8 cellular contexts compared by ENCODE assay signal in the genomic region with DNA sequence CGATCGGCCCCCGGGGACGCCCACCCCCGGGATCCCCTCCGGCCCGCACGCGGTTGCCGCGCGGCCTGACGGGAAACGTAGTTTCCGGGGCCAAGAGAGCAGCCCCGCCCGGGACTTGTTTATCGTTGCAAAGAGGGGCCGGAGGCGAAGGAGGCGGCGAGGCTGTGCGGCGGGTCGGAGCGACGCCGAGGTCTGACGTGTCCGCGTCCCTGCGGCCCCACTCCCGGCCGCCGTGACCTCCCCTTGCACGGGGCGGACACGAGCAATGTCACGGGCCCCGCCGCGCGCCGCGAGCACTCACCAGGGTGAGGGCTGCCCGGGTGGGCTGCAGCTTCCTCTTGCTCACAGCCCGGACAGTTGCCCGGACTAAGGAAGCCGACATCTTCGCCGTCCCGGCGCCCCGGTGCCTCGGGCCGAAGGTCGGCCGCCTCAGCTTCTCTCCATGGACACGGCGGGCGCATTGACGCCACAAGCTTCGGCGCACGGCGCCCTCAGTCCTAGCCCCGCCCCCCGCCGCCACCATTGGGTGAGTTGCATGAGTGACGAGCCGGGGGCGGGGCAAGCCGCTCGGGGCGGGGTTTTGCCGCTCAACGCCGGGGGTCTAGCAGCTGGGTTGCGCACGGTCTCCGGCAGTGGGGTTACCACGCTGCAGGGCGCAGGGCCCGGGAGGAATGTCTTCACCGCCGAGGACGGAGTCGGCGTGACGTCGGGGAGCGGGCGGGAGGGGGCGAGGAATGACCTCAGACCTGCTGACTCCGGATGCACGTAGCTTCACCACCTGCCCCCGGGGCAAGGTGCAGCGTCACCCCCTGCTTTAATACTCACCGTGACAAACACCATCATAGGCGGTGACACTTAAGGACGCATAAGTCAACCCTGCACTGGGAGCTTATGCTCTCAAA. TPM values are rescaled to one million over a fixed set of nuclear protein-coding genes. Genes with fewer than 3 reads are reported as not detected.
DNase-seq lines count a peak whose midpoint lies in the region; ATAC-seq and TF ChIP-seq lines count a peak whose summit lies in the region.

A gene (minus strand): TSS at position 462 of the 902 bp plus-strand sequence. CDS start 80 bp downstream, at position 382.

- H3K27me3 ChIP-seq in GM23338 (ENCODE audit: insufficient read depth): no peaks in the 10 kb centered on the region
- no peaks in the 10 kb centered on the region for H3K27me3 ChIP-seq in naive thymus-derived CD4-positive, alpha-beta T cell (ENCODE audit: control insufficient read depth in 2 of 2, insufficient read depth in 2 of 2, low read length in 2 of 2)

- peaks cover 7% of the 10 kb centered on the region for H3K36me3 Mint-ChIP-seq in GM23338 (ENCODE audit: low read depth)
- H3K36me3 Mint-ChIP-seq in naive thymus-derived CD4-positive, alpha-beta T cell: peaks cover 0 to 4% (median 0%) of the 10 kb centered on the region in 5 donors
- peaks cover 0 to 19% of the 10 kb centered on the region in 2 donors for H3K36me3 Mint-ChIP-seq in stimulated activated naive B cell treated with anti-CD40 and anti-IgM and Interleukin-4, amounts not matched to agents 10 μg/mL and 1 μg/mL and 100 μg/mL, for 72 hours

- peak within 1 kb of the TSS; percentile 98 for H3K27ac Mint-ChIP-seq in GM23338
- H3K27ac Mint-ChIP-seq in naive thymus-derived CD4-positive, alpha-beta T cell: peak within 1 kb of the TSS; percentile 90 to 98 (median 96)
- H3K27ac Mint-ChIP-seq in stimulated activated naive B cell treated with anti-CD40 and anti-IgM and Interleukin-4, amounts not matched to agents 10 μg/mL and 1 μg/mL and 100 μg/mL, for 72 hours: peak within 1 kb of the TSS; percentile 97

- no peak for TF ChIP-seq CTCF in GM23338 (conservative IDR thresholded peaks at IDR 0.05; ENCODE audit: low read depth in 2 of 2)

- 0 out of 2 replicates have a peak, but pooled peaks cover 4% of the 10 kb centered on the region for H3K36me3 ChIP-seq in GM23338 (ENCODE audit: insufficient read depth)
- peaks cover 0 to 8% (median 0%) of the 10 kb centered on the region in 3 experiments for H3K36me3 ChIP-seq in naive thymus-derived CD4-positive, alpha-beta T cell (ENCODE audit: control insufficient read depth in 2 of 3, insufficient read depth in 3 of 3, low read length in 3 of 3)

- H3K4me2 ChIP-seq in GM23338: peak within 1 kb of the TSS; percentile 93

- H2AFZ ChIP-seq in GM23338: peak within 1 kb of the TSS; percentile 94

- peaks cover 5% of the 10 kb centered on the region for H3K4me1 ChIP-seq in GM23338 (ENCODE audit: insufficient read depth)
- peaks cover 14 to 17% of the 10 kb centered on the region in 2 donors for H3K4me1 ChIP-seq in naive thymus-derived CD4-positive, alpha-beta T cell (ENCODE audit: control insufficient read depth in 2 of 2, insufficient read depth in 2 of 2, low read length in 2 of 2)

- 0 out of 2 replicates have a peak, but pooled peaks cover 3% of the 10 kb centered on the region for H3F3A ChIP-seq in GM23338 (replicated peaks; ENCODE audit: low read depth)

- H3K9me3 Mint-ChIP-seq in GM23338: no peaks in the 10 kb centered on the region; the same call in 2 of the 3 replicates
- H3K9me3 Mint-ChIP-seq in naive thymus-derived CD4-positive, alpha-beta T cell: no peaks in the 10 kb centered on the region
- no peaks in the 10 kb centered on the region for H3K9me3 Mint-ChIP-seq in stimulated activated naive B cell treated with anti-CD40 and anti-IgM and Interleukin-4, amounts not matched to agents 10 μg/mL and 1 μg/mL and 100 μg/mL, for 72 hours

- peak; percentile 82 for ATAC-seq in GM23338
- peak; percentile 92 for ATAC-seq in naive thymus-derived CD4-positive, alpha-beta T cell
- ATAC-seq in stimulated activated naive B cell treated with anti-CD40 and anti-IgM and Interleukin-4, amounts not matched to agents 10 μg/mL and 1 μg/mL and 100 μg/mL, for 72 hours (replicated peaks): peak; percentile 87 to 91

- DNase-seq in Daoy (ENCODE audit: low read depth) (peak; percentile 97), GM23338 (ENCODE audit: low spot score) (peak; percentile 98), Kasumi-1 (lab: John Stamatoyannopoulos, UW) (peak; percentile 78 to 86), RKO (ENCODE audit: low spot score) (peak; percentile 96), fibroblast of gingiva (ENCODE audit: low read depth) (peak; percentile 89)
- DNase-seq in activated T-helper 1 cell treated with anti-CD3 and anti-CD28 coated beads, Interleukin-2, amount 50 U/mL, for 16 hours (ENCODE audit: low read depth in 1 of 2, low spot score in 1 of 2): peak; percentile 96
- DNase-seq in naive thymus-derived CD4-positive, alpha-beta T cell: peak; percentile 97 to 99 (median 97)
- DNase-seq in stimulated activated naive B cell treated with anti-CD40 and anti-IgM and Interleukin-4, amounts not matched to agents 10 μg/mL and 1 μg/mL and 100 μg/mL, for 72 hours: peak; percentile 89

- POLR2A ChIA-PET in naive thymus-derived CD4-positive, alpha-beta T cell (lab: Charles Lee): interaction anchor here (0.5 to 1.6 kb wide), 13 partner anchors 11 to 559 kb away, joined by 3 to 6 read pairs (median 4); a partner anchor contains a TSS

- H3K79me2 ChIP-seq in GM23338 (replicated peaks; ENCODE audit: insufficient read depth): peaks cover 43% of the 10 kb centered on the region

- H3K9me3 ChIP-seq in naive thymus-derived CD4-positive, alpha-beta T cell (ENCODE audit: control insufficient read depth in 2 of 3, low read length in 3 of 3): no peaks in the 10 kb centered on the region

- peaks cover 32% of the 10 kb centered on the region for H3K4me1 Mint-ChIP-seq in GM23338
- H3K4me1 Mint-ChIP-seq in naive thymus-derived CD4-positive, alpha-beta T cell: peaks cover 30 to 53% (median 48%) of the 10 kb centered on the region in 7 donors
- H3K4me1 Mint-ChIP-seq in stimulated activated naive B cell treated with anti-CD40 and anti-IgM and Interleukin-4, amounts not matched to agents 10 μg/mL and 1 μg/mL and 100 μg/mL, for 72 hours: peaks cover 22 to 40% of the 10 kb centered on the region in 2 donors

- no peaks in the 10 kb centered on the region for H3K9me2 ChIP-seq in GM23338 (ENCODE audit: insufficient read depth)

- peak within 1 kb of the TSS; percentile 84 for H3K4me3 ChIP-seq in GM23338
- peak within 1 kb of the TSS; percentile 89 for H3K4me3 ChIP-seq in naive thymus-derived CD4-positive, alpha-beta T cell (ENCODE audit: low read length)

- CTCF ChIA-PET in naive thymus-derived CD4-positive, alpha-beta T cell (lab: Charles Lee): no interaction called here

- H3K27me3 Mint-ChIP-seq in GM23338 (ENCODE audit: insufficient read depth, low read depth, poor library complexity): peaks cover 16% of the 10 kb centered on the region
- H3K27me3 Mint-ChIP-seq in naive thymus-derived CD4-positive, alpha-beta T cell: no peaks in the 10 kb centered on the region
- no peaks in the 10 kb centered on the region for H3K27me3 Mint-ChIP-seq in stimulated activated naive B cell treated with anti-CD40 and anti-IgM and Interleukin-4, amounts not matched to agents 10 μg/mL and 1 μg/mL and 100 μg/mL, for 72 hours

- intact Hi-C loops in naive thymus-derived CD4-positive, alpha-beta T cell (cut with micrococcal nuclease): loop anchor here (1.0 to 10.0 kb wide), 12 partner anchors 20 to 1692 kb away; a partner anchor contains a TSS

- H3K4me3 Mint-ChIP-seq in GM23338: peak within 1 kb of the TSS; percentile 93
- H3K4me3 Mint-ChIP-seq in naive thymus-derived CD4-positive, alpha-beta T cell: peak within 1 kb of the TSS; percentile 85 to 98 (median 94)
- peak within 1 kb of the TSS; percentile 89 to 90 for H3K4me3 Mint-ChIP-seq in stimulated activated naive B cell treated with anti-CD40 and anti-IgM and Interleukin-4, amounts not matched to agents 10 μg/mL and 1 μg/mL and 100 μg/mL, for 72 hours

- peak within 1 kb of the TSS; percentile 96 for H3K27ac ChIP-seq in GM23338 (ENCODE audit: low read depth)
- H3K27ac ChIP-seq in naive thymus-derived CD4-positive, alpha-beta T cell (ENCODE audit: low read depth, low read length): peak within 1 kb of the TSS; percentile 99

- peaks cover 8% of the 10 kb centered on the region; the same call in 1 of the 2 replicates for H4K20me1 ChIP-seq in GM23338 (replicated peaks; ENCODE audit: insufficient read depth)

TF ChIP-seq in GM23338, 12 proteins besides CTCF, POLR2A, EP300 and RAD21 (continues in another document):
- TF ChIP-seq ZNF331 (CRISPR knock-in tag; IDR thresholded peaks at IDR 0.05; ENCODE audit: low read depth) (no peak), EZH2phosphoT487 (IDR thresholded peaks at IDR 0.05; ENCODE audit: unreplicated experiment) (no peak), JUNB (IDR thresholded peaks at IDR 0.05; ENCODE audit: unreplicated experiment) (no peak), EZH2 (IDR thresholded peaks at IDR 0.05; ENCODE audit: low read depth, unreplicated experiment) (no peak), ZNF114 (CRISPR knock-in tag; IDR thresholded peaks at IDR 0.05) (no peak), CREB1 (CRISPR knock-in tag; IDR thresholded peaks at IDR 0.05; ENCODE audit: low read depth) (peak; percentile 88), POLR2AphosphoS5 (IDR thresholded peaks at IDR 0.05; ENCODE audit: low read depth) (peak; percentile 78)
- TF ChIP-seq, protein P1, sequence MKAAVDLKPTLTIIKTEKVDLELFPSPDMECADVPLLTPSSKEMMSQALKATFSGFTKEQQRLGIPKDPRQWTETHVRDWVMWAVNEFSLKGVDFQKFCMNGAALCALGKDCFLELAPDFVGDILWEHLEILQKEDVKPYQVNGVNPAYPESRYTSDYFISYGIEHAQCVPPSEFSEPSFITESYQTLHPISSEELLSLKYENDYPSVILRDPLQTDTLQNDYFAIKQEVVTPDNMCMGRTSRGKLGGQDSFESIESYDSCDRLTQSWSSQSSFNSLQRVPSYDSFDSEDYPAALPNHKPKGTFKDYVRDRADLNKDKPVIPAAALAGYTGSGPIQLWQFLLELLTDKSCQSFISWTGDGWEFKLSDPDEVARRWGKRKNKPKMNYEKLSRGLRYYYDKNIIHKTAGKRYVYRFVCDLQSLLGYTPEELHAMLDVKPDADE (IDR thresholded peaks at IDR 0.05): peak; percentile 70

RNA-seq across cellular contexts. Expression of the gene that starts here (rescaled TPM):
- total RNA-seq in Daoy (2014; rRNA removed; shearing (Covaris generic)): 53.1 TPM in 2 replicates
- 61.0 and 65.4 TPM in 2 replicates for total RNA-seq in GM23338 (2014; rRNA removed; shearing (Covaris generic))
- 43.7 and 54.9 TPM in 2 replicates for polyA plus RNA-seq in GM23338 (2016; fragmentation: Nextera tagmentation; extraction: Ambion mirVana)
- total RNA-seq in naive thymus-derived CD4-positive, alpha-beta T cell: 10 to 100 TPM; 26.3 to 62.3 (median 38.4) TPM
- 10 to 100 TPM; 35.6 to 54.7 TPM for polyA plus RNA-seq in naive thymus-derived CD4-positive, alpha-beta T cell

Comparison
In these comparisons a context has a peak if more than half of its experiments do, and no peak if none do; other contexts are left out.
1. Peak in every context shown above with its lines: DNase-seq, ATAC-seq, H3K4me3 ChIP-seq and H3K27ac ChIP-seq.